ENCODE assay signal across 1 cellular context in genomic region chr3:8653800-8654408, GRCh38.
TF ChIP-seq lines count a peak whose summit lies in the region.

No MANE protein-coding gene starts in this region.

TF ChIP-seq in K562, 482 proteins besides CTCF, POLR2A, EP300 and RAD21 (continued from another document):
- TF ChIP-seq HEY1 (CRISPR knock-in tag; IDR thresholded peaks at IDR 0.05; ENCODE audit: borderline replicate concordance) (no peak), PREB (CRISPR knock-in tag; IDR thresholded peaks at IDR 0.05) (no peak), MCM3 (IDR thresholded peaks at IDR 0.05) (no peak), RBM22 (IDR thresholded peaks at IDR 0.05; ENCODE audit: low read depth, low read length, poor library complexity, severe bottlenecking) (no peak)
- TF ChIP-seq, protein P1, sequence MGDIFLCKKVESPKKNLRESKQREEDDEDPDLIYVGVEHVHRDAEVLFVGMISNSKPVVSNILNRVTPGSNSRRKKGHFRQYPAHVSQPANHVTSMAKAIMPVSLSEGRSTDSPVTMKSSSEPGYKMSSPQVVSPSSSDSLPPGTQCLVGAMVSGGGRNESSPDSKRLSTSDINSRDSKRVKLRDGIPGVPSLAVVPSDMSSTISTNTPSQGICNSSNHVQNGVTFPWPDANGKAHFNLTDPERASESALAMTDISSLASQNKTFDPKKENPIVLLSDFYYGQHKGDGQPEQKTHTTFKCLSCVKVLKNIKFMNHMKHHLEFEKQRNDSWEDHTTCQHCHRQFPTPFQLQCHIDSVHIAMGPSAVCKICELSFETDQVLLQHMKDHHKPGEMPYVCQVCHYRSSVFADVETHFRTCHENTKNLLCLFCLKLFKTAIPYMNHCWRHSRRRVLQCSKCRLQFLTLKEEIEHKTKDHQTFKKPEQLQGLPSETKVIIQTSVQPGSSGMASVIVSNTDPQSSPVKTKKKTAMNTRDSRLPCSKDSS (IDR thresholded peaks at IDR 0.05; ENCODE audit: low read depth, partially characterized antibody): no peak
TF ChIP-seq in K562: peak in this region for 1.
